Comparison of ENCODE assay signal across 7 cellular contexts in genomic region chr20:44598413-44599290, GRCh38. TPM values are rescaled to one million over a fixed set of nuclear protein-coding genes. Genes with fewer than 3 reads are reported as not detected.
DNase-seq lines count a peak whose midpoint lies in the region; ATAC-seq and TF ChIP-seq lines count a peak whose summit lies in the region.

No MANE protein-coding gene starts in this region.

- peaks cover 24% of the 10 kb centered on the region for H3K79me2 ChIP-seq in osteoblast (ENCODE audit: insufficient read depth, low read length)

- no peak overlapping the region for H4K8ac ChIP-seq in neuronal stem cell (ENCODE audit: low read depth, low read length)

- H3K4me3 ChIP-seq in osteoblast (ENCODE audit: insufficient read depth, low read length) (no peak overlapping the region), neuronal stem cell (ENCODE audit: low read length in 2 of 2) (no peak overlapping the region)

- H4K20me1 ChIP-seq in osteoblast (ENCODE audit: insufficient read depth, low read length), result peaks cover 14% of the 10 kb centered on the region

- no peak overlapping the region for H2BK120ac ChIP-seq in neuronal stem cell (ENCODE audit: low read depth, low read length)

- no peak overlapping the region for H3K4ac ChIP-seq in neuronal stem cell (ENCODE audit: low read length)

- peak; percentile 5 for DNase-seq in NCI-H69 (lab: John Stamatoyannopoulos, UW)
- DNase-seq in dermis blood vessel endothelial cell, result peak; percentile 77
- DNase-seq in osteoblast (ENCODE audit: insufficient read length, low spot score, missing footprints), result peak; percentile 66
- no peak for DNase-seq in progenitor cell of endocrine pancreas (ENCODE audit: low spot score, unreplicated experiment)
- DNase-seq in anterior cingulate cortex (lab: John Stamatoyannopoulos, UW), result no peak
- DNase-seq in neuronal stem cell (ENCODE audit: low spot score), result no peak

- H2BK15ac ChIP-seq in neuronal stem cell (ENCODE audit: low read length), result no peak overlapping the region

- H3K9ac ChIP-seq in neuronal stem cell (ENCODE audit: low read depth, low read length, poor library complexity), result no peak overlapping the region

- H3K36me3 Mint-ChIP-seq in progenitor cell of endocrine pancreas (ENCODE audit: insufficient read depth), result peaks cover 1% of the 10 kb centered on the region

- no peaks in the 10 kb centered on the region for H3K79me1 ChIP-seq in neuronal stem cell (ENCODE audit: low read depth, low read length)

- no peaks in the 10 kb centered on the region for H3K4me1 Mint-ChIP-seq in progenitor cell of endocrine pancreas (ENCODE audit: low read depth)

- H3K4me3 Mint-ChIP-seq in progenitor cell of endocrine pancreas (ENCODE audit: low read depth), result no peak overlapping the region

- peak; percentile 53 for ATAC-seq in GM19324 (IDR thresholded peaks at IDR 0.05; ENCODE audit: low FRiP score, unreplicated experiment)

- no peak overlapping the region for H3K23ac ChIP-seq in neuronal stem cell (ENCODE audit: low read depth, low read length, poor library complexity)

- H3K27me3 ChIP-seq in osteoblast (ENCODE audit: insufficient read depth, low read length) (no peaks in the 10 kb centered on the region), neuronal stem cell (ENCODE audit: control insufficient read depth in 3 of 3, insufficient read depth in 3 of 3, low read depth in 1 of 3, low read length in 3 of 3) (no peaks in the 10 kb centered on the region)

- TF ChIP-seq CTCF in osteoblast (IDR thresholded peaks at IDR 0.05; ENCODE audit: extremely low read depth, low read depth, low read length) (peak; percentile 19), progenitor cell of endocrine pancreas (IDR thresholded peaks at IDR 0.05; ENCODE audit: unreplicated experiment) (no peak)

- H3K4me1 ChIP-seq in osteoblast (ENCODE audit: insufficient read depth, low read length) (peaks cover 47% of the 10 kb centered on the region), neuronal stem cell (ENCODE audit: control insufficient read depth in 2 of 2, insufficient read depth in 1 of 2, low read depth in 1 of 2, low read length in 2 of 2) (peaks cover 1 to 15% of the 10 kb centered on the region in 2 donors)

- no peak overlapping the region for H3K14ac ChIP-seq in neuronal stem cell (ENCODE audit: low read length)

- no peaks in the 10 kb centered on the region for H3K27me3 Mint-ChIP-seq in progenitor cell of endocrine pancreas

- no peak overlapping the region for H2BK5ac ChIP-seq in neuronal stem cell (ENCODE audit: low read length)

- no peaks in the 10 kb centered on the region for H3K9me3 Mint-ChIP-seq in progenitor cell of endocrine pancreas (ENCODE audit: low read depth)

- no peak overlapping the region for H3K27ac Mint-ChIP-seq in progenitor cell of endocrine pancreas

- H3K9me3 ChIP-seq in osteoblast (ENCODE audit: low read depth, low read length) (no peaks in the 10 kb centered on the region), neuronal stem cell (replicated peaks in 1 of 2; ENCODE audit: control insufficient read depth in 2 of 2, insufficient read depth in 1 of 2, low read depth in 1 of 2, low read length in 2 of 2) (no peaks in the 10 kb centered on the region)

- no peak overlapping the region for H2AFZ ChIP-seq in osteoblast (ENCODE audit: low read length)
- H2AFZ ChIP-seq in neuronal stem cell (ENCODE audit: low read length), result no peak overlapping the region

- no CpG with 5 or more reads among the region's 4 CpGs for WGBS in neuronal stem cell (ENCODE audit: extremely low coverage in 2 of 2, insufficient read length in 2 of 2, insufficient replicate concordance in 1 of 2), 2 donors

- no peak overlapping the region for H4K91ac ChIP-seq in neuronal stem cell (ENCODE audit: low read depth, low read length, poor library complexity)

- no peak overlapping the region for H3K18ac ChIP-seq in neuronal stem cell (ENCODE audit: low read length)

- no peak overlapping the region for H2AK5ac ChIP-seq in neuronal stem cell (ENCODE audit: low read depth, low read length)

- no peak overlapping the region for H3K4me2 ChIP-seq in osteoblast (ENCODE audit: insufficient read depth, low read length)
- H3K4me2 ChIP-seq in neuronal stem cell (ENCODE audit: insufficient read depth, low read length, poor library complexity, severe bottlenecking), result no peak overlapping the region

- H3K27ac ChIP-seq in osteoblast (ENCODE audit: low read depth, low read length) (no peak overlapping the region), neuronal stem cell (replicated peaks; ENCODE audit: low read length) (no peak overlapping the region)

- no peak overlapping the region for H2BK12ac ChIP-seq in neuronal stem cell (ENCODE audit: low read length)

- H3K36me3 ChIP-seq in osteoblast (ENCODE audit: insufficient read depth, low read length), result no peaks in the 10 kb centered on the region
- H3K36me3 ChIP-seq in neuronal stem cell (replicated peaks in 1 of 2; ENCODE audit: control insufficient read depth in 2 of 2, insufficient read depth in 2 of 2, low read length in 2 of 2), result no peaks in the 10 kb centered on the region

RNA-seq across cellular contexts. Expression of gene PKIG, which starts 16.3 kb away (rescaled TPM):
- total RNA-seq in dermis blood vessel endothelial cell, result 177 and 275 TPM in 2 replicates
- 94.6 and 107 TPM in 2 replicates for total RNA-seq in osteoblast
- 34.4 and 36.5 TPM in 2 replicates for total RNA-seq in progenitor cell of endocrine pancreas
- 77.0 TPM for polyA plus RNA-seq in neuronal stem cell (2013, experiment 1 of 2)
- 79.1 TPM for polyA plus RNA-seq in neuronal stem cell (2013, experiment 2 of 2)

RNA-seq across cellular contexts. Expression of gene ADA, which starts 52.8 kb away (rescaled TPM):
- 15.3 and 19.1 TPM in 2 replicates for total RNA-seq in dermis blood vessel endothelial cell
- total RNA-seq in osteoblast, result 15.9 and 37.1 TPM in 2 replicates
- total RNA-seq in progenitor cell of endocrine pancreas, result 10.7 and 11.4 TPM in 2 replicates
- polyA plus RNA-seq in neuronal stem cell (2013, experiment 1 of 2), result 25.3 TPM
- 24.1 TPM for polyA plus RNA-seq in neuronal stem cell (2013, experiment 2 of 2)

Comparison
In these comparisons a context has a peak if more than half of its experiments do, and no peak if none do; other contexts are left out.
1. DNase-seq: peak in NCI-H69 (single experiment), dermis blood vessel endothelial cell (single experiment) and osteoblast (single experiment); none in progenitor cell of endocrine pancreas (single experiment), anterior cingulate cortex (0 of 58) and neuronal stem cell (single experiment).